In genomic region chr11:101241160-101241795, GRCh38 we compare ENCODE assay signal across 30 cellular contexts.
"Had no signal": no experiment of that assay in that cellular context is flagged by ENCODE, and none has a peak within 500 bp of the region (broad histone marks: within the 10 kb centered on the region; RNA-seq: fewer than 3 reads in every experiment).

No MANE protein-coding gene starts in this region.

- H3K27me3 ChIP-seq: ascending aorta, breast epithelium, cardiac muscle cell, colonic mucosa had no signal

- H3K9me3 ChIP-seq: ascending aorta, colonic mucosa had no signal

- H3K4me1 Mint-ChIP-seq: activated naive CD4-positive, alpha-beta T cell treated with anti-CD3 and anti-CD28 coated beads, Interleukin-2, amount 10 ng/mL, durations not matched to agents 7 days and 5 days; activated naive CD8-positive, alpha-beta T cell treated with anti-CD3 and anti-CD28 coated beads, Interleukin-2, amount 10 ng/mL, durations not matched to agents 7 days and 5 days; activated T-helper 17 cell treated with anti-CD3 and anti-CD28 coated beads, Interleukin-2, amount 50 U/mL, for 72 hours; brain; endodermal cell; T-helper 17 cell had no signal

- ATAC-seq: activated CD8-positive, alpha-beta T cell treated with anti-CD3 and anti-CD28 coated beads for 36 hours; activated naive CD4-positive, alpha-beta T cell treated with anti-CD3 and anti-CD28 coated beads, Interleukin-2, amount 50 U/mL, for 72 hours; activated T-cell treated with anti-CD3 and anti-CD28 coated beads, Interleukin-2, amount 50 U/mL, for 4 hours; activated T-helper 17 cell treated with anti-CD3 and anti-CD28 coated beads, Interleukin-2, amount 50 U/mL, for 72 hours; esophagus mucosa; T-helper 17 cell had no signal

- H3K27me3 Mint-ChIP-seq: activated CD8-positive, alpha-beta T cell treated with anti-CD3 and anti-CD28 coated beads for 36 hours; activated naive CD4-positive, alpha-beta T cell treated with anti-CD3 and anti-CD28 coated beads, Interleukin-2, amount 10 ng/mL, durations not matched to agents 7 days and 5 days; activated naive CD8-positive, alpha-beta T cell treated with anti-CD3 and anti-CD28 coated beads, Interleukin-2, amount 10 ng/mL, durations not matched to agents 7 days and 5 days; activated T-helper 17 cell treated with anti-CD3 and anti-CD28 coated beads, Interleukin-2, amount 50 U/mL, for 72 hours; brain; T-helper 17 cell had no signal

- H3K27ac Mint-ChIP-seq: activated CD8-positive, alpha-beta T cell treated with anti-CD3 and anti-CD28 coated beads for 36 hours; activated naive CD4-positive, alpha-beta T cell treated with anti-CD3 and anti-CD28 coated beads, Interleukin-2, amount 10 ng/mL, durations not matched to agents 7 days and 5 days; activated naive CD4-positive, alpha-beta T cell treated with anti-CD3 and anti-CD28 coated beads, Interleukin-2, amount 50 U/mL, for 72 hours; activated naive CD8-positive, alpha-beta T cell treated with anti-CD3 and anti-CD28 coated beads, Interleukin-2, amount 10 ng/mL, durations not matched to agents 7 days and 5 days; activated T-helper 17 cell treated with anti-CD3 and anti-CD28 coated beads, Interleukin-2, amount 50 U/mL, for 72 hours; brain; endodermal cell; T-helper 17 cell; T-helper 2 cell treated with Interferon-gamma antibody and Interleukin-4, amounts not matched to agents 5 μg/mL and 100 μg/mL, for 36 hours had no signal

- H3K36me3 ChIP-seq: ascending aorta, breast epithelium, cardiac muscle cell, colonic mucosa, WERI-Rb-1 had no signal

- DNase-seq: activated CD4-positive, alpha-beta T cell treated with anti-CD3 and anti-CD28 coated beads for 4 hours; activated CD4-positive, alpha-beta T cell treated with anti-CD3 and anti-CD28 coated beads, Interleukin-2, amount 50 U/mL, for 1 hour; activated CD4-positive, alpha-beta T cell treated with anti-CD3 and anti-CD28 coated beads, Interleukin-2, amount 50 U/mL, for 48 hours; activated CD4-positive, CD25-positive, alpha-beta regulatory T cell; activated CD4-positive, CD25-positive, alpha-beta regulatory T cell treated with anti-CD3 and anti-CD28 coated beads, Interleukin-2, amount 50 U/mL, for 72 hours; activated CD8-positive, alpha-beta memory T cell treated with anti-CD3 and anti-CD28 coated beads for 24 hours; activated CD8-positive, alpha-beta T cell treated with anti-CD3 and anti-CD28 coated beads for 36 hours; activated effector memory CD4-positive, alpha-beta T cell treated with Interleukin-2 at 50 U/mL for 16 hours; activated naive CD4-positive, alpha-beta T cell; activated naive CD4-positive, alpha-beta T cell treated with anti-CD3 and anti-CD28 coated beads, Interleukin-2, amount 10 ng/mL, durations not matched to agents 7 days and 5 days; activated naive CD8-positive, alpha-beta T cell treated with anti-CD3 and anti-CD28 coated beads, Interleukin-2, amount 10 ng/mL, durations not matched to agents 7 days and 5 days; activated T-cell treated with anti-CD3 and anti-CD28 coated beads, Interleukin-2, amount 50 U/mL, for 4 hours; central memory CD4-positive, alpha-beta T cell; cerebellar nuclear complex; colonic mucosa; effector CD8-positive, alpha-beta T cell; endodermal cell; foreskin fibroblast; T-helper 1 cell; T-helper 17 cell; T1000; WERI-Rb-1 had no signal

- H3K4me3 ChIP-seq: ascending aorta, breast epithelium, cardiac muscle cell, colonic mucosa had no signal

- H3K27ac ChIP-seq: ascending aorta, breast epithelium, cardiac muscle cell, colonic mucosa, WERI-Rb-1 had no signal

- H3K36me3 Mint-ChIP-seq: activated naive CD4-positive, alpha-beta T cell treated with anti-CD3 and anti-CD28 coated beads, Interleukin-2, amount 10 ng/mL, durations not matched to agents 7 days and 5 days; activated naive CD8-positive, alpha-beta T cell treated with anti-CD3 and anti-CD28 coated beads, Interleukin-2, amount 10 ng/mL, durations not matched to agents 7 days and 5 days; brain had no signal

- H3K4me3 Mint-ChIP-seq: activated CD8-positive, alpha-beta T cell treated with anti-CD3 and anti-CD28 coated beads for 36 hours; activated naive CD4-positive, alpha-beta T cell treated with anti-CD3 and anti-CD28 coated beads, Interleukin-2, amount 10 ng/mL, durations not matched to agents 7 days and 5 days; activated naive CD8-positive, alpha-beta T cell treated with anti-CD3 and anti-CD28 coated beads, Interleukin-2, amount 10 ng/mL, durations not matched to agents 7 days and 5 days; activated T-cell treated with anti-CD3 and anti-CD28 coated beads, Interleukin-2, amount 50 U/mL, for 4 hours; activated T-helper 17 cell treated with anti-CD3 and anti-CD28 coated beads, Interleukin-2, amount 50 U/mL, for 72 hours; brain; endodermal cell; T-helper 17 cell; T-helper 2 cell treated with Interferon-gamma antibody and Interleukin-4, amounts not matched to agents 5 μg/mL and 100 μg/mL, for 36 hours had no signal

- H3K4me1 ChIP-seq: breast epithelium, colonic mucosa had no signal
